Comparison of ENCODE assay signal across 20 cellular contexts in genomic region chr17:29032798-29033197, GRCh38. TPM values are rescaled to one million over a fixed set of nuclear protein-coding genes. Genes with fewer than 3 reads are reported as not detected.
DNase-seq lines count a peak whose midpoint lies in the region; ATAC-seq, FAIRE-seq and TF ChIP-seq lines count a peak whose summit lies in the region.
"Had no signal": no experiment of that assay in that cellular context is flagged by ENCODE, and none has a peak within 500 bp of the region (broad histone marks: within the 10 kb centered on the region; RNA-seq: fewer than 3 reads in every experiment).

No MANE protein-coding gene starts in this region.

- CTCF ChIA-PET in H1 (lab: Charles Lee; ENCODE audit: partially characterized antibody): interaction anchor here (0.8 to 6.6 kb wide), 12 partner anchors 13 to 92 kb away, joined by 3 to 41 read pairs (median 5); no protein-coding TSS in a partner anchor

- H3K14ac ChIP-seq in H9 (ENCODE audit: insufficient read depth, low read length) (no peak overlapping the region), H1 (ENCODE audit: insufficient read length) (no peak overlapping the region)

- no peak; a peak in 1 of 3 replicates for TF ChIP-seq POLR2A in H1 (IDR thresholded peaks at IDR 0.05; ENCODE audit: control extremely low read depth in 1 of 2, low read depth in 2 of 2, low read length in 2 of 2)
- TF ChIP-seq POLR2A in prostate gland (IDR thresholded peaks at IDR 0.05): no peak

- peaks cover 40 to 41% of the 10 kb centered on the region in 2 experiments for H3K4me1 Mint-ChIP-seq in H9
- H3K4me1 Mint-ChIP-seq: CD4-positive, CD25-positive, alpha-beta regulatory T cell had no signal

- H3K4me2 ChIP-seq in H9 (ENCODE audit: insufficient read depth, insufficient read length, low read length) (peak overlapping the region; percentile 43), H1 (ENCODE audit: insufficient read depth in 1 of 2, low read depth in 2 of 2, low read length in 2 of 2) (peak overlapping the region; percentile 53 to 72; a peak in 3 of 4 replicates), mesendoderm (ENCODE audit: low read length) (no peak overlapping the region)

- DNase-seq in H9 (peak; percentile 76), NCI-H146 treated with DMSO at 0.1 percent for 48 hours (lab: John Stamatoyannopoulos, UW; ENCODE audit: unreplicated experiment) (peak; percentile 60), H1 (ENCODE audit: low read depth in 1 of 2, low spot score in 2 of 2) (no peak), mesendoderm (peak; percentile 86), NCI-H2029 treated with DMSO at 0.1 percent for 48 hours (lab: John Stamatoyannopoulos, UW) (no peak), cardiac septum (ENCODE audit: low spot score) (no peak), prostate gland (ENCODE audit: low spot score) (no peak)
- DNase-seq: ACHN; CD4-positive, CD25-positive, alpha-beta regulatory T cell; DMS53; IMR-90; NCI-H1436; NCI-H446 treated with DMSO at 0.1 percent for 48 hours; SHP77 treated with DMSO at 0.1 percent for 48 hours had no signal

- H2BK12ac ChIP-seq in H9 (ENCODE audit: insufficient read length, low read depth, low read length): no peak overlapping the region
- H2BK12ac ChIP-seq in H1 (ENCODE audit: low read depth, low read length): peak overlapping the region; percentile 97

- no peak overlapping the region for H2BK15ac ChIP-seq in H9 (ENCODE audit: low read depth, low read length)
- no peak overlapping the region for H2BK15ac ChIP-seq in H1 (ENCODE audit: low read length)
- H2BK15ac ChIP-seq in mesendoderm (replicated peaks; ENCODE audit: low read depth): no peak overlapping the region

- no peak overlapping the region for H3K56ac ChIP-seq in H9 (ENCODE audit: insufficient read length, low read depth, low read length)
- H3K56ac ChIP-seq in H1 (replicated peaks; ENCODE audit: insufficient read length, low read depth, low read length): peak overlapping the region; percentile 22
- H3K56ac ChIP-seq in mesendoderm (ENCODE audit: low read length): peak overlapping the region; percentile 65

- H3K4ac ChIP-seq in H9 (ENCODE audit: low read depth, low read length) (no peak overlapping the region), H1 (replicated peaks; ENCODE audit: insufficient read length, low read depth, low read length) (peak overlapping the region; percentile 54), mesendoderm (ENCODE audit: low read depth, low read length) (peak overlapping the region; percentile 50)

- H4K91ac ChIP-seq in H9 (ENCODE audit: insufficient read length, low read depth, low read length) (no peak overlapping the region), H1 (replicated peaks; ENCODE audit: insufficient read length, low read length) (peak overlapping the region; percentile 77)

- no CpG with 5 or more reads among the region's 6 CpGs for WGBS in H9 (ENCODE audit: extremely low coverage, insufficient read length, low lambda C conversion rate)
- WGBS in H1 (ENCODE audit: extremely low coverage in 1 of 2, insufficient coverage in 1 of 2, insufficient read length in 1 of 2, insufficient replicate concordance in 2 of 2, low coverage in 1 of 2, low lambda C conversion rate in 2 of 2, missing lambda C conversion rate in 1 of 2), 2 experiments: 6% methylated on average over 6 of the region's 6 CpGs; no CpG with 5 or more reads in 1 of the 2 experiments
- no CpG with 5 or more reads among the region's 6 CpGs for WGBS in mesendoderm (ENCODE audit: extremely low coverage, insufficient coverage, low lambda C conversion rate)
- WGBS in prostate gland: 35% methylated on average over 6 of the region's 6 CpGs

- TF ChIP-seq EP300 in H1 (IDR thresholded peaks at IDR 0.05; ENCODE audit: borderline replicate concordance in 1 of 2, low read depth in 2 of 2, low read length in 2 of 2): peak in 1 of 2 experiments; percentile 64; a peak in 1 of 3 replicates

- intact Hi-C loops in cardiac septum (cut with DNase I): no loop called here
- intact Hi-C loops in prostate gland (cut with DNase I): no loop called here

- H2AFZ ChIP-seq in H9 (ENCODE audit: low read length) (no peak overlapping the region), H1 (ENCODE audit: low read length) (no peak overlapping the region)

- peaks cover 13 to 20% (median 15%) of the 10 kb centered on the region in 3 experiments for H3K36me3 Mint-ChIP-seq in H9 (ENCODE audit: insufficient read depth in 1 of 3, low read depth in 3 of 3)
- H3K36me3 Mint-ChIP-seq: CD4-positive, CD25-positive, alpha-beta regulatory T cell had no signal

- H4K8ac ChIP-seq in H9 (replicated peaks; ENCODE audit: insufficient read length, low read depth, low read length) (no peak overlapping the region), H1 (ENCODE audit: extremely low read depth, insufficient read depth, low read length) (no peak overlapping the region), mesendoderm (ENCODE audit: low read depth, low read length) (no peak overlapping the region)

- peaks cover 19 to 20% of the 10 kb centered on the region in 2 experiments for H3K9me3 Mint-ChIP-seq in H9

- H3K9me3 ChIP-seq in H9 (ENCODE audit: control insufficient read depth, low read depth, low read length) (no peaks in the 10 kb centered on the region), H1 (ENCODE audit: insufficient read depth in 2 of 2, low read depth in 1 of 2, low read length in 1 of 2) (peaks cover 5 to 6% of the 10 kb centered on the region in 2 experiments; a peak in 3 of 4 replicates), prostate gland (no peaks in the 10 kb centered on the region)

- H3K9ac ChIP-seq in H9 (ENCODE audit: extremely low read depth, insufficient read length, low read length) (no peak overlapping the region), H1 (replicated peaks in 1 of 4; ENCODE audit: extremely low read depth in 1 of 4, low read depth in 3 of 4, low read length in 3 of 4) (no peak overlapping the region; a peak in 2 of 7 replicates), mesendoderm (ENCODE audit: low read length) (no peak overlapping the region)

- H3K27me3 Mint-ChIP-seq in H9 (ENCODE audit: low read depth): peaks cover 6% of the 10 kb centered on the region

- H3K27ac ChIP-seq in H9 (ENCODE audit: insufficient read length, low read depth, low read length): peak overlapping the region; percentile 70
- peak overlapping the region; percentile 72; the same call in 1 of the 2 replicates for H3K27ac ChIP-seq in H1 (ENCODE audit: low read depth, low read length)
- H3K27ac ChIP-seq in mesendoderm (ENCODE audit: low read depth, low read length): peak overlapping the region; percentile 97
- no peak overlapping the region for H3K27ac ChIP-seq in prostate gland

- H3K23me2 ChIP-seq in H9 (ENCODE audit: insufficient read length, low read depth, low read length, poor library complexity, severe bottlenecking) (no peaks in the 10 kb centered on the region), H1 (ENCODE audit: low read depth, low read length) (peaks cover 4% of the 10 kb centered on the region; the same call in 1 of the 2 replicates)

- no peak for ATAC-seq in HG03108 (IDR thresholded peaks at IDR 0.05; ENCODE audit: unreplicated experiment)
- ATAC-seq: GM12878 had no signal

- FAIRE-seq in H1 (lab: Jason Lieb, UNC): no peak
- FAIRE-seq: GM12878, GM19239, RCC 7860 had no signal

- H3K79me2 ChIP-seq in H9 (ENCODE audit: insufficient read depth, low read length) (no peaks in the 10 kb centered on the region), H1 (ENCODE audit: control insufficient read depth in 1 of 2, insufficient read depth in 2 of 2, low read length in 2 of 2) (no peaks in the 10 kb centered on the region), mesendoderm (ENCODE audit: control insufficient read depth, insufficient read depth, low read length) (no peaks in the 10 kb centered on the region)

- H3T11ph ChIP-seq in H9 (ENCODE audit: low read length): no peak overlapping the region

- H3K4me1 ChIP-seq in H9 (ENCODE audit: insufficient read depth, low read length) (peaks cover 10% of the 10 kb centered on the region), H1 (replicated peaks in 1 of 4; ENCODE audit: control insufficient read depth in 3 of 4, insufficient read depth in 4 of 4, low read length in 3 of 4) (peaks cover 11 to 31% (median 22%) of the 10 kb centered on the region in 4 experiments), mesendoderm (ENCODE audit: control insufficient read depth, low read depth, low read length) (peaks cover 18% of the 10 kb centered on the region), prostate gland (replicated peaks) (no peaks in the 10 kb centered on the region)

- POLR2A ChIA-PET in H1 (lab: Charles Lee; ENCODE audit: partially characterized antibody): interaction anchor here (0.5 to 3.8 kb wide), 25 partner anchors 9 to 99 kb away, joined by 3 to 47 read pairs (median 5); partner anchors contain the start of gene PIPOX

- no peak overlapping the region for H2AK5ac ChIP-seq in H9 (ENCODE audit: insufficient read length, low read length)
- H2AK5ac ChIP-seq in H1 (ENCODE audit: low read depth, low read length): peak overlapping the region; percentile 97
- no peak overlapping the region for H2AK5ac ChIP-seq in mesendoderm (ENCODE audit: low read length)

- H3K4me3 Mint-ChIP-seq in H9: peak overlapping the region; percentile 11 to 39; a peak in 3 of 5 replicates
- H3K4me3 Mint-ChIP-seq: CD4-positive, CD25-positive, alpha-beta regulatory T cell had no signal

- no peaks in the 10 kb centered on the region for H4K20me1 ChIP-seq in H9 (ENCODE audit: control insufficient read depth, insufficient read depth, insufficient read length)
- no peaks in the 10 kb centered on the region for H4K20me1 ChIP-seq in H1 (replicated peaks in 1 of 2; ENCODE audit: control insufficient read depth in 1 of 2, insufficient read depth in 2 of 2, low read length in 2 of 2)

- H3K27ac Mint-ChIP-seq in H9: peak overlapping the region; percentile 84 to 99 (median 95)

- H3K4me3 ChIP-seq in H1 (ENCODE audit: extremely low read depth in 1 of 4, insufficient read depth in 2 of 4, low read depth in 3 of 4, low read length in 4 of 4) (peak overlapping the region in 3 of 4 experiments; percentile 21 to 47 (median 32); a peak in 3 of 8 replicates), mesendoderm (ENCODE audit: low read length) (no peak overlapping the region), prostate gland (no peak overlapping the region)
- H3K4me3 ChIP-seq: GM12878 had no signal

- H2BK20ac ChIP-seq in H9 (ENCODE audit: low read depth, low read length, poor library complexity, severe bottlenecking): no peak overlapping the region
- peak overlapping the region; percentile 96 for H2BK20ac ChIP-seq in H1 (ENCODE audit: low read length)

- H2BK120ac ChIP-seq in H9 (ENCODE audit: low read depth, low read length, poor library complexity, severe bottlenecking): no peak overlapping the region
- peak overlapping the region; percentile 89 for H2BK120ac ChIP-seq in H1 (replicated peaks; ENCODE audit: low read depth, low read length)
- no peak overlapping the region for H2BK120ac ChIP-seq in mesendoderm (ENCODE audit: low read depth, low read length)

- no peak overlapping the region for H2BK5ac ChIP-seq in H9 (ENCODE audit: insufficient read length, low read length)
- H2BK5ac ChIP-seq in H1 (ENCODE audit: low read depth, low read length): peak overlapping the region; percentile 98
- H2BK5ac ChIP-seq in mesendoderm (ENCODE audit: low read length): peak overlapping the region; percentile 40

- H3K23ac ChIP-seq in H9 (ENCODE audit: insufficient read length, low read depth, low read length) (no peak overlapping the region), H1 (ENCODE audit: insufficient read length) (no peak overlapping the region), mesendoderm (ENCODE audit: low read length) (no peak overlapping the region)

- H3K36me3 ChIP-seq in H1 (ENCODE audit: control insufficient read depth in 2 of 4, insufficient read depth in 4 of 4, low read length in 3 of 4) (peaks cover 0 to 4% (median 0%) of the 10 kb centered on the region in 4 experiments; a peak in 1 of 8 replicates), mesendoderm (ENCODE audit: control insufficient read depth, insufficient read depth, low read length) (no peaks in the 10 kb centered on the region), prostate gland (no peaks in the 10 kb centered on the region)

- no peaks in the 10 kb centered on the region for H3K27me3 ChIP-seq in H9 (ENCODE audit: insufficient read depth, low read length)
- H3K27me3 ChIP-seq in H1 (replicated peaks in 1 of 4; ENCODE audit: control insufficient read depth in 3 of 4, extremely low read depth in 1 of 4, insufficient read depth in 3 of 4, low read length in 3 of 4): no peaks in the 10 kb centered on the region
- no peaks in the 10 kb centered on the region for H3K27me3 ChIP-seq in mesendoderm (ENCODE audit: insufficient read depth, low read length, poor library complexity)
- H3K27me3 ChIP-seq in prostate gland (replicated peaks; ENCODE audit: insufficient read depth): no peaks in the 10 kb centered on the region

- TF ChIP-seq CTCF in H9 (conservative IDR thresholded peaks at IDR 0.05): no peak
- TF ChIP-seq CTCF in H1 (IDR thresholded peaks at IDR 0.05; ENCODE audit: control extremely low read depth in 1 of 3, insufficient read depth in 1 of 3, low read depth in 1 of 3, low read length in 3 of 3): no peak
- no peak for TF ChIP-seq CTCF in prostate gland (IDR thresholded peaks at IDR 0.05)

- H4K5ac ChIP-seq in H9 (ENCODE audit: insufficient read length, low read depth, low read length) (no peak overlapping the region), H1 (ENCODE audit: insufficient read length, low read depth, low read length) (peak overlapping the region; percentile 47), mesendoderm (ENCODE audit: low read length) (no peak overlapping the region)

- TF ChIP-seq RAD21 in H1 (IDR thresholded peaks at IDR 0.05 in 1 of 2, conservative IDR thresholded peaks at IDR 0.05 in 1 of 2; ENCODE audit: low read depth in 2 of 2, low read length in 2 of 2): no peak

- H3K18ac ChIP-seq in H9 (ENCODE audit: insufficient read length, low read depth, low read length) (no peak overlapping the region), H1 (ENCODE audit: extremely low read depth, low read length) (peak overlapping the region; percentile 84), mesendoderm (ENCODE audit: low read length) (peak overlapping the region; percentile 95)

- H3K79me1 ChIP-seq in H9 (ENCODE audit: insufficient read depth, low read depth, low read length, poor library complexity, severe bottlenecking) (no peaks in the 10 kb centered on the region), H1 (ENCODE audit: low read depth, low read length) (no peaks in the 10 kb centered on the region), mesendoderm (ENCODE audit: low read length) (no peaks in the 10 kb centered on the region)

RNA-seq across cellular contexts. Expression of gene PIPOX, which starts 10.1 kb away (rescaled TPM):
- total RNA-seq in H9 (2021) (26.8 and 30.1 TPM in 2 replicates), cardiac septum (0.57 TPM), prostate gland (1 to 10 TPM; 3.1 to 6.2 TPM)
- total RNA-seq in H1 (2021; fragmentation: NEBNext Ultra II Directional; extraction: Animal tissue kit (Norgen Biotek cat#: 25700)): 55.5 and 57.2 TPM in 2 replicates
- 75.0 and 99.6 TPM in 2 replicates for polyA plus RNA-seq in H1 (2011; rRNA removed)
- 70.3 TPM for polyA plus RNA-seq in H1 (2011; cell fraction: cytosol; rRNA removed)
- 39.1 TPM for polyA plus RNA-seq in H1 (2011; cell fraction: nucleus; rRNA removed)
- polyA plus RNA-seq in H1 (2012, experiment 1 of 2): 46.5 to 58.4 TPM (median 54.3 TPM) in 4 replicates
- polyA plus RNA-seq in H1 (2012, experiment 2 of 2): 39.4 TPM
- polyA plus RNA-seq in H1 (2013, experiment 1 of 2): 51.2 TPM
- 48.0 TPM for polyA plus RNA-seq in H1 (2013, experiment 2 of 2)
- polyA minus RNA-seq in H1 (2011; rRNA and poly(A)+ RNA removed): 68.1 and 68.2 TPM in 2 replicates
- 15.8 TPM for polyA minus RNA-seq in H1 (2011; cell fraction: cytosol; rRNA and poly(A)+ RNA removed)
- 28.2 TPM for polyA minus RNA-seq in H1 (2011; cell fraction: nucleus; rRNA and poly(A)+ RNA removed)
- polyA plus RNA-seq in mesendoderm (2013, experiment 1 of 2): 10.3 TPM
- 10.9 TPM for polyA plus RNA-seq in mesendoderm (2013, experiment 2 of 2)
- total RNA-seq: G401 had no signal

RNA-seq across cellular contexts. Expression of gene SEZ6, which starts 27.0 kb away (rescaled TPM):
- total RNA-seq in H9 (2021) (1.8 and 2.8 TPM in 2 replicates), cardiac septum (not detected), prostate gland (1 to 10 TPM in 1 of 2 donors, under 1 TPM in 1; 0.05 to 1.0 TPM)
- total RNA-seq in H1 (2021; fragmentation: NEBNext Ultra II Directional; extraction: Animal tissue kit (Norgen Biotek cat#: 25700)): 6.9 and 7.8 TPM in 2 replicates
- 8.5 and 16.1 TPM in 2 replicates for polyA plus RNA-seq in H1 (2011; rRNA removed)
- polyA plus RNA-seq in H1 (2011; cell fraction: cytosol; rRNA removed): 4.8 TPM
- polyA plus RNA-seq in H1 (2011; cell fraction: nucleus; rRNA removed): 18.6 TPM
- polyA plus RNA-seq in H1 (2012, experiment 1 of 2): 10.7 to 21.5 TPM (median 18.7 TPM) in 4 replicates
- 19.3 TPM for polyA plus RNA-seq in H1 (2012, experiment 2 of 2)
- polyA plus RNA-seq in H1 (2013, experiment 1 of 2): 11.1 TPM
- polyA plus RNA-seq in H1 (2013, experiment 2 of 2): 10.2 TPM
- polyA minus RNA-seq in H1 (2011; rRNA and poly(A)+ RNA removed): 5.6 and 13.9 TPM in 2 replicates
- polyA minus RNA-seq in H1 (2011; cell fraction: cytosol; rRNA and poly(A)+ RNA removed): 5.6 TPM
- polyA minus RNA-seq in H1 (2011; cell fraction: nucleus; rRNA and poly(A)+ RNA removed): 7.6 TPM
- 0.31 TPM for polyA plus RNA-seq in mesendoderm (2013, experiment 1 of 2)
- polyA plus RNA-seq in mesendoderm (2013, experiment 2 of 2): 0.36 TPM
- total RNA-seq: G401, GM12878, IMR-90, LHCN-M2 had no signal
- polyA plus RNA-seq: IMR-90 had no signal

Comparison
In these comparisons a context has a peak if more than half of its experiments do, and no peak if none do; other contexts are left out.
1. DNase-seq: peak in H9 (single experiment), NCI-H146 treated with DMSO at 0.1 percent for 48 hours (single experiment) and mesendoderm (single experiment); none in H1 (0 of 2), NCI-H2029 treated with DMSO at 0.1 percent for 48 hours (single experiment), cardiac septum (single experiment) and prostate gland (single experiment).
2. H3K27ac ChIP-seq: peak in H9 (single experiment), H1 (single experiment) and mesendoderm (single experiment); none in prostate gland (0 of 2).
3. H3K4me3 ChIP-seq: peak in H1 (3 of 4); none in mesendoderm (single experiment) and prostate gland (0 of 2).